ENCODE assay signal across 8 cellular contexts in the genomic region with DNA sequence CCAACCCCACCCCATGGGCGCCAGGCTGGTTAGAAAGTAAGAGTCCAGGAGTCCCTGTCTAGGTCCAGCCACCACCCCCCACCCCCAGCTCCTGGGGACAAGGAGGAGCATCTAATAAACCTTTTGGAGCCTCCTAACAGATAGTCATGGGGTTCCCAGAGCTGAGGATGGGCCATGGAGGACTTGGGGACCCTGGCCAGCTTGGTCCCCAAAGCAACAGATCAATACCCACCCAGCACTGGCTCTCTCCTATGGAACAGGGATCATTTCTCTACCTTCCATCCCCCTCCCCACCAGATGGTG. TPM values are rescaled to one million over a fixed set of nuclear protein-coding genes. Genes with fewer than 3 reads are reported as not detected.
A peak's percentile ranks its signal among the peaks of the same experiment; 100 is the strongest.
DNase-seq lines count a peak whose midpoint lies in the region; ATAC-seq and TF ChIP-seq lines count a peak whose summit lies in the region.

No MANE protein-coding gene starts in this region.

- DNase-seq in heart left ventricle: no peak
- DNase-seq in right atrium auricular region (ENCODE audit: low spot score): no peak
- no peak for DNase-seq in activated CD8-positive, alpha-beta T cell treated with anti-CD3 and anti-CD28 coated beads for 36 hours
- DNase-seq in mesenchymal stem cell: no peak
- DNase-seq in uterus: no peak
- no peak for DNase-seq in DMS79 (lab: John Stamatoyannopoulos, UW)
- DNase-seq in NCI-H1417 treated with DMSO at 0.1 percent for 48 hours (lab: John Stamatoyannopoulos, UW): no peak

- no peaks in the 10 kb centered on the region for H3K27me3 Mint-ChIP-seq in activated CD8-positive, alpha-beta T cell treated with anti-CD3 and anti-CD28 coated beads for 36 hours

- ATAC-seq in heart left ventricle (peak in 2 of 4 donors; percentile 5 to 23), HG03565 (IDR thresholded peaks at IDR 0.05; ENCODE audit: unreplicated experiment) (no peak)
- no peak for ATAC-seq in activated CD8-positive, alpha-beta T cell treated with anti-CD3 and anti-CD28 coated beads for 36 hours

- peak overlapping the region; percentile 56 for H2AK5ac ChIP-seq in mesenchymal stem cell (ENCODE audit: low read length, severe bottlenecking)

- CTCF ChIA-PET in activated CD8-positive, alpha-beta T cell treated with anti-CD3 and anti-CD28 coated beads for 36 hours (lab: Charles Lee): interaction anchor here (1.0 to 2.7 kb wide), 5 partner anchors 10 to 31 kb away, joined by 3 to 12 read pairs (median 5); partner anchors contain the start of genes BABAM1 and OCEL1

- peaks cover 17% of the 10 kb centered on the region for H3K79me1 ChIP-seq in mesenchymal stem cell (replicated peaks; ENCODE audit: low read length, poor library complexity, severe bottlenecking)

- H3K4me1 Mint-ChIP-seq in activated CD8-positive, alpha-beta T cell treated with anti-CD3 and anti-CD28 coated beads for 36 hours (ENCODE audit: low read depth): peaks cover 5% of the 10 kb centered on the region

- H3K9ac ChIP-seq in mesenchymal stem cell (ENCODE audit: low read length): no peak overlapping the region

- H3K27me3 ChIP-seq in heart left ventricle: no peaks in the 10 kb centered on the region
- no peaks in the 10 kb centered on the region for H3K27me3 ChIP-seq in right atrium auricular region
- H3K27me3 ChIP-seq in mesenchymal stem cell (ENCODE audit: control insufficient read depth in 1 of 2, insufficient read depth in 1 of 2, low read length in 2 of 2): no peaks in the 10 kb centered on the region
- no peaks in the 10 kb centered on the region for H3K27me3 ChIP-seq in uterus

- H3K4me3 Mint-ChIP-seq in activated CD8-positive, alpha-beta T cell treated with anti-CD3 and anti-CD28 coated beads for 36 hours: peak overlapping the region; percentile 81

- H3K4me1 ChIP-seq in heart left ventricle: peaks cover 4 to 30% (median 22%) of the 10 kb centered on the region in 12 donors
- H3K4me1 ChIP-seq in right atrium auricular region: peaks cover 0 to 30% of the 10 kb centered on the region in 2 donors
- H3K4me1 ChIP-seq in mesenchymal stem cell (ENCODE audit: control insufficient read depth, insufficient read depth, low read depth, low read length): peaks cover 32% of the 10 kb centered on the region
- H3K4me1 ChIP-seq in uterus: peaks cover 5 to 13% of the 10 kb centered on the region in 2 donors

- no peak overlapping the region for H2AFZ ChIP-seq in mesenchymal stem cell (ENCODE audit: low read depth, low read length)

- H3K4me3 ChIP-seq in heart left ventricle (peak overlapping the region in 7 of 12 donors; percentile 10 to 82 (median 45)), right atrium auricular region (peak overlapping the region in 1 of 2 donors; percentile 59), mesenchymal stem cell (ENCODE audit: insufficient read depth in 1 of 2, low read depth in 1 of 2, low read length in 2 of 2) (no peak overlapping the region), uterus (no peak overlapping the region)

- H3K18ac ChIP-seq in mesenchymal stem cell (ENCODE audit: low read depth in 1 of 2, low read length in 2 of 2): peak overlapping the region; percentile 57 to 76

- H3K9me3 ChIP-seq in heart left ventricle (no peaks in the 10 kb centered on the region), right atrium auricular region (no peaks in the 10 kb centered on the region), mesenchymal stem cell (ENCODE audit: control insufficient read depth, low read length) (no peaks in the 10 kb centered on the region), uterus (no peaks in the 10 kb centered on the region)

- peaks cover 8% of the 10 kb centered on the region for H3K36me3 Mint-ChIP-seq in activated CD8-positive, alpha-beta T cell treated with anti-CD3 and anti-CD28 coated beads for 36 hours (ENCODE audit: low read depth)

- H3K9me3 Mint-ChIP-seq in activated CD8-positive, alpha-beta T cell treated with anti-CD3 and anti-CD28 coated beads for 36 hours: no peaks in the 10 kb centered on the region

- peaks cover 0 to 52% (median 27%) of the 10 kb centered on the region in 9 donors for H3K36me3 ChIP-seq in heart left ventricle
- peaks cover 31% of the 10 kb centered on the region for H3K36me3 ChIP-seq in right atrium auricular region
- H3K36me3 ChIP-seq in mesenchymal stem cell (ENCODE audit: control insufficient read depth in 1 of 2, insufficient read depth in 2 of 2, low read depth in 1 of 2, low read length in 2 of 2): peaks cover 28 to 60% of the 10 kb centered on the region in 2 experiments
- no peaks in the 10 kb centered on the region for H3K36me3 ChIP-seq in uterus

- peak overlapping the region in 1 of 2 experiments; percentile 27 for H3K23ac ChIP-seq in mesenchymal stem cell (ENCODE audit: low read length in 2 of 2)

- peak overlapping the region in 1 of 2 experiments; percentile 80 for H2BK12ac ChIP-seq in mesenchymal stem cell (ENCODE audit: low read length in 2 of 2)

- H2BK120ac ChIP-seq in mesenchymal stem cell (ENCODE audit: low read depth, low read length): peak overlapping the region; percentile 82

- TF ChIP-seq POLR2A in heart left ventricle (IDR thresholded peaks at IDR 0.05): no peak
- no peak for TF ChIP-seq POLR2A in uterus (IDR thresholded peaks at IDR 0.05)

- peak overlapping the region; percentile 49 for H4K91ac ChIP-seq in mesenchymal stem cell (ENCODE audit: low read length)

- H3K27ac Mint-ChIP-seq in activated CD8-positive, alpha-beta T cell treated with anti-CD3 and anti-CD28 coated beads for 36 hours: no peak overlapping the region

- H3K14ac ChIP-seq in mesenchymal stem cell (ENCODE audit: low read length in 2 of 2): no peak overlapping the region

- POLR2A ChIA-PET in activated CD8-positive, alpha-beta T cell treated with anti-CD3 and anti-CD28 coated beads for 36 hours (lab: Charles Lee): interaction anchor here (1.2 to 3.1 kb wide), 4 partner anchors 8 to 46 kb away, joined by 4 to 17 read pairs (median 8); partner anchors contain the start of genes OCEL1 and USE1

- peak overlapping the region; percentile 3 to 56 for H3K4ac ChIP-seq in mesenchymal stem cell (ENCODE audit: low read depth in 1 of 2, low read length in 2 of 2)

- WGBS in heart left ventricle, 4 donors: 53 to 83% (median 80%) methylated on average over 1 of the region's 1 CpG
- WGBS in mesenchymal stem cell: 0% methylated on average over 1 of the region's 1 CpG

- peak overlapping the region; percentile 18 for H3K4me2 ChIP-seq in mesenchymal stem cell (ENCODE audit: low read length, poor library complexity, severe bottlenecking)

- peak overlapping the region; percentile 43 for H4K8ac ChIP-seq in mesenchymal stem cell (ENCODE audit: low read length)

- peak overlapping the region in 10 of 12 donors; percentile 17 to 86 (median 62) for H3K27ac ChIP-seq in heart left ventricle
- H3K27ac ChIP-seq in right atrium auricular region: peak overlapping the region in 1 of 2 donors; percentile 16
- peak overlapping the region; percentile 65 for H3K27ac ChIP-seq in mesenchymal stem cell (ENCODE audit: low read length, poor library complexity, severe bottlenecking)
- H3K27ac ChIP-seq in uterus: peak overlapping the region; percentile 51 to 81

- H2BK5ac ChIP-seq in mesenchymal stem cell (ENCODE audit: low read depth, low read length, poor library complexity, severe bottlenecking): no peak overlapping the region

- no peak for TF ChIP-seq CTCF in heart left ventricle (IDR thresholded peaks at IDR 0.05)
- no peak for TF ChIP-seq CTCF in right atrium auricular region (IDR thresholded peaks at IDR 0.05)
- TF ChIP-seq CTCF in activated CD8-positive, alpha-beta T cell treated with anti-CD3 and anti-CD28 coated beads for 36 hours (IDR thresholded peaks at IDR 0.05): no peak
- no peak for TF ChIP-seq CTCF in uterus (IDR thresholded peaks at IDR 0.05)

- intact Hi-C loops in heart left ventricle (cut with DNase I) (loop anchor here in 3 of 10 donors (5.0 to 10.0 kb wide), 3 partner anchors 159 to 169 kb away; partner anchors contain the start of genes HAUS8 (in 2 of the 3) and MYO9B (in 2 of the 3)), uterus (cut with DNase I; ENCODE audit: low total_unique reads) (no loop called here)
- intact Hi-C loops in activated CD8-positive, alpha-beta T cell treated with anti-CD3 and anti-CD28 coated beads for 36 hours (cut with micrococcal nuclease): no loop called here

- H2BK15ac ChIP-seq in mesenchymal stem cell (ENCODE audit: low read depth, poor library complexity, severe bottlenecking): peak overlapping the region; percentile 78

RNA-seq across cellular contexts. Expression of gene NR2F6, which starts 9.4 kb away (rescaled TPM):
- total RNA-seq in heart left ventricle (100 to 1,000 TPM in 2 of 9 donors, 10 to 100 TPM in 7; 34.7 to 117 (median 47.0) TPM), right atrium auricular region (10 to 100 TPM; 63.6 to 69.7 TPM), uterus (10 to 100 TPM; 14.3 to 45.0 (median 36.0) TPM)
- polyA plus RNA-seq in heart left ventricle: 10 to 100 TPM; 30.8 to 38.3 TPM
- total RNA-seq in activated CD8-positive, alpha-beta T cell treated with anti-CD3 and anti-CD28 coated beads for 36 hours: 1 to 10 TPM; 7.0 TPM
- polyA plus RNA-seq in mesenchymal stem cell (2013, experiment 1 of 2): 47.1 TPM
- polyA plus RNA-seq in mesenchymal stem cell (2013, experiment 2 of 2): 46.4 TPM

RNA-seq across cellular contexts. Expression of gene OCEL1, which starts 10.3 kb away (rescaled TPM):
- 10 to 100 TPM in 6 of 9 donors, 1 to 10 TPM in 3; 8.7 to 27.2 (median 16.8) TPM for total RNA-seq in heart left ventricle
- polyA plus RNA-seq in heart left ventricle: 10 to 100 TPM; 15.6 to 35.2 TPM
- 1 to 10 TPM; 5.9 to 8.2 TPM for total RNA-seq in right atrium auricular region
- total RNA-seq in activated CD8-positive, alpha-beta T cell treated with anti-CD3 and anti-CD28 coated beads for 36 hours: 10 to 100 TPM; 20.1 TPM
- polyA plus RNA-seq in mesenchymal stem cell (2013, experiment 1 of 2): 49.4 TPM
- 49.0 TPM for polyA plus RNA-seq in mesenchymal stem cell (2013, experiment 2 of 2)
- total RNA-seq in uterus: 10 to 100 TPM in 2 of 4 donors, 1 to 10 TPM in 1, not detected in 1; 5.9 to 32.6 (median 17.6) TPM

RNA-seq across cellular contexts. Expression of gene USE1, which starts 21.2 kb away (rescaled TPM):
- total RNA-seq in heart left ventricle (10 to 100 TPM; 22.5 to 34.4 (median 25.8) TPM), right atrium auricular region (10 to 100 TPM; 17.5 to 18.4 TPM), uterus (10 to 100 TPM; 11.5 to 43.5 (median 22.2) TPM)
- 10 to 100 TPM; 60.6 to 69.6 TPM for polyA plus RNA-seq in heart left ventricle
- total RNA-seq in activated CD8-positive, alpha-beta T cell treated with anti-CD3 and anti-CD28 coated beads for 36 hours: 10 to 100 TPM; 26.5 to 27.1 TPM
- 25.2 TPM for polyA plus RNA-seq in mesenchymal stem cell (2013, experiment 1 of 2)
- 24.3 TPM for polyA plus RNA-seq in mesenchymal stem cell (2013, experiment 2 of 2)

RNA-seq across cellular contexts. Expression of gene USHBP1, which starts 28.2 kb away (rescaled TPM):
- total RNA-seq in heart left ventricle: 10 to 100 TPM in 1 of 9 donors, 1 to 10 TPM in 8; 3.7 to 14.6 (median 7.3) TPM
- 10 to 100 TPM; 11.1 to 12.4 TPM for polyA plus RNA-seq in heart left ventricle
- total RNA-seq in right atrium auricular region: 1 to 10 TPM; 4.3 to 6.6 TPM
- under 1 TPM in 1 of 2 experiments, not detected in 1; 0.29 TPM for total RNA-seq in activated CD8-positive, alpha-beta T cell treated with anti-CD3 and anti-CD28 coated beads for 36 hours
- polyA plus RNA-seq in mesenchymal stem cell (2013, experiment 1 of 2): not detected
- not detected for polyA plus RNA-seq in mesenchymal stem cell (2013, experiment 2 of 2)
- 10 to 100 TPM in 2 of 4 donors, 1 to 10 TPM in 2; 3.5 to 23.8 (median 13.0) TPM for total RNA-seq in uterus

RNA-seq across cellular contexts. Expression of gene BABAM1, which starts 30.9 kb away (rescaled TPM):
- total RNA-seq in heart left ventricle: 10 to 100 TPM; 60.9 to 92.4 (median 75.9) TPM
- 10 to 100 TPM; 67.2 to 73.5 TPM for polyA plus RNA-seq in heart left ventricle
- 10 to 100 TPM; 67.9 to 71.7 TPM for total RNA-seq in right atrium auricular region
- 100 to 1,000 TPM; 105 to 106 TPM for total RNA-seq in activated CD8-positive, alpha-beta T cell treated with anti-CD3 and anti-CD28 coated beads for 36 hours
- polyA plus RNA-seq in mesenchymal stem cell (2013, experiment 1 of 2): 100 TPM
- polyA plus RNA-seq in mesenchymal stem cell (2013, experiment 2 of 2): 103 TPM
- total RNA-seq in uterus: 100 to 1,000 TPM in 2 of 4 donors, 10 to 100 TPM in 2; 58.1 to 240 (median 97.2) TPM

Comparison
In these comparisons a context has a peak if more than half of its experiments do, and no peak if none do; other contexts are left out.
1. H3K4me3 ChIP-seq: peak in heart left ventricle (7 of 12); none in mesenchymal stem cell (0 of 2) and uterus (0 of 2).